In genomic region chr19:13998426-13998825, GRCh38 we compare ENCODE assay signal across 23 cellular contexts. TPM values are rescaled to one million over a fixed set of nuclear protein-coding genes. Genes with fewer than 3 reads are reported as not detected.
DNase-seq lines count a peak whose midpoint lies in the region; ATAC-seq and TF ChIP-seq lines count a peak whose summit lies in the region.
"Had no signal": no experiment of that assay in that cellular context is flagged by ENCODE, and none has a peak within 500 bp of the region (broad histone marks: within the 10 kb centered on the region; RNA-seq: fewer than 3 reads in every experiment).

No MANE protein-coding gene starts in this region.

- H2BK5ac ChIP-seq in trophoblast cell (ENCODE audit: low read depth, low read length, poor library complexity) = no peak overlapping the region

- H3K79me2 ChIP-seq in trophoblast cell (ENCODE audit: control insufficient read depth, insufficient read depth, low read length, poor library complexity) = no peaks in the 10 kb centered on the region

- ATAC-seq in CD4-positive, alpha-beta T cell (ENCODE audit: poor library complexity) = no peak
- no peak for ATAC-seq in effector memory CD8-positive, alpha-beta T cell (replicated peaks)
- no peak for ATAC-seq in HG03139 (IDR thresholded peaks at IDR 0.05; ENCODE audit: unreplicated experiment)
- no peak for ATAC-seq in HG03439 (IDR thresholded peaks at IDR 0.05; ENCODE audit: unreplicated experiment)
- ATAC-seq: GM12878, SK-N-SH treated with all-trans-retinoic acid at 6 μM for 48 hours had no signal

- no peak overlapping the region for H2BK120ac ChIP-seq in trophoblast cell (ENCODE audit: insufficient read depth, low read length, poor library complexity)

- no peak overlapping the region for H3K4me2 ChIP-seq in trophoblast cell (ENCODE audit: low read length)

- H2AFZ ChIP-seq in trophoblast cell (ENCODE audit: insufficient read depth, low read length, poor library complexity) = no peak overlapping the region
- H2AFZ ChIP-seq: GM23248 had no signal

- no peak overlapping the region for H3K4ac ChIP-seq in trophoblast cell (ENCODE audit: low read depth, low read length)

- H3K4me1 Mint-ChIP-seq in CD4-positive, alpha-beta T cell (ENCODE audit: low read depth) = peaks cover 47% of the 10 kb centered on the region
- peaks cover 19% of the 10 kb centered on the region in 2 donors for H3K4me1 Mint-ChIP-seq in effector memory CD8-positive, alpha-beta T cell (ENCODE audit: low read depth in 2 of 2)

- no peak overlapping the region for H4K91ac ChIP-seq in trophoblast cell (ENCODE audit: low read depth, low read length)

- H3K27ac ChIP-seq in CD4-positive, alpha-beta T cell (ENCODE audit: low read depth, low read length) = no peak overlapping the region
- no peak overlapping the region for H3K27ac ChIP-seq in trophoblast cell (ENCODE audit: low read depth, low read length)
- H3K27ac ChIP-seq: GM23248 had no signal

- no CpG with 5 or more reads among the region's 1 CpG for WGBS in trophoblast cell (ENCODE audit: extremely low coverage, insufficient coverage, insufficient read length)

- no peak overlapping the region for H3K4me3 ChIP-seq in trophoblast cell (ENCODE audit: low read depth, low read length)
- H3K4me3 ChIP-seq: GM12878, GM23248, HAP-1 had no signal

- no peaks in the 10 kb centered on the region for H3K27me3 Mint-ChIP-seq in CD4-positive, alpha-beta T cell
- no peaks in the 10 kb centered on the region for H3K27me3 Mint-ChIP-seq in effector memory CD8-positive, alpha-beta T cell

- no peak overlapping the region for H3K18ac ChIP-seq in trophoblast cell (ENCODE audit: low read length)

- no peak overlapping the region for H3K9ac ChIP-seq in trophoblast cell (ENCODE audit: low read length)
- H3K9ac ChIP-seq: GM23248 had no signal

- no peak overlapping the region for H2BK12ac ChIP-seq in trophoblast cell (ENCODE audit: low read length)

- POLR2A ChIA-PET in CD4-positive, alpha-beta T cell (lab: Charles Lee) = interaction anchor here (0.6 to 1.3 kb wide), 6 partner anchors 8 to 47 kb away, joined by 3 to 9 read pairs (median 3); partner anchors contain the start of genes IL27RA and RFX1

- H3K79me1 ChIP-seq in trophoblast cell (ENCODE audit: low read length) = no peaks in the 10 kb centered on the region

- no peaks in the 10 kb centered on the region for H3K27me3 ChIP-seq in CD4-positive, alpha-beta T cell (ENCODE audit: control insufficient read depth, insufficient read depth, low read length)
- H3K27me3 ChIP-seq in trophoblast cell (ENCODE audit: insufficient read depth, low read length) = no peaks in the 10 kb centered on the region

- peak overlapping the region; percentile 83 for H3K27ac Mint-ChIP-seq in CD4-positive, alpha-beta T cell
- H3K27ac Mint-ChIP-seq in effector memory CD8-positive, alpha-beta T cell = peak overlapping the region; percentile 77 to 97

- no peaks in the 10 kb centered on the region for H3K9me3 Mint-ChIP-seq in CD4-positive, alpha-beta T cell
- no peaks in the 10 kb centered on the region for H3K9me3 Mint-ChIP-seq in effector memory CD8-positive, alpha-beta T cell

- no peak overlapping the region for H4K12ac ChIP-seq in trophoblast cell (ENCODE audit: low read depth, low read length)

- peaks cover 4 to 10% of the 10 kb centered on the region in 2 experiments for H3K36me3 ChIP-seq in trophoblast cell (ENCODE audit: control insufficient read depth in 1 of 2, insufficient read depth in 2 of 2, low read length in 2 of 2)
- H3K36me3 ChIP-seq: HAP-1 had no signal

- peaks cover 18% of the 10 kb centered on the region for H3K36me3 Mint-ChIP-seq in CD4-positive, alpha-beta T cell (ENCODE audit: low read depth)
- H3K36me3 Mint-ChIP-seq in effector memory CD8-positive, alpha-beta T cell (ENCODE audit: insufficient read depth) = peaks cover 28% of the 10 kb centered on the region

- H2AK5ac ChIP-seq in trophoblast cell (ENCODE audit: low read length) = no peak overlapping the region

- intact Hi-C loops in CD4-positive, alpha-beta T cell (cut with DNase I, micrococcal nuclease) = no loop called here

- H3K9me3 ChIP-seq in CD4-positive, alpha-beta T cell (ENCODE audit: control insufficient read depth, low read length) = no peaks in the 10 kb centered on the region
- H3K9me3 ChIP-seq in trophoblast cell (ENCODE audit: insufficient read depth, low read depth, low read length) = peaks cover under 1% of the 10 kb centered on the region

- no peak for DNase-seq in CD4-positive, alpha-beta T cell
- DNase-seq in GM20000 (ENCODE audit: low spot score) (peak; percentile 0), trophoblast cell (peak; percentile 71 to 87), amniotic stem cell (lab: John Stamatoyannopoulos, UW) (no peak)
- DNase-seq in effector memory CD8-positive, alpha-beta T cell = no peak
- DNase-seq: C1 segment of cervical spinal cord, Calu3, EL, GM23248, KG1, MV-4-11, NCI-H187, NCI-H2107, NCI-H510A treated with DMSO at 0.1 percent for 48 hours, NCI-H774, RPMI8226, SIG-M5 had no signal

- H3K4me3 Mint-ChIP-seq in CD4-positive, alpha-beta T cell = no peak overlapping the region
- H3K4me3 Mint-ChIP-seq in effector memory CD8-positive, alpha-beta T cell = no peak overlapping the region

- no peak overlapping the region for H4K8ac ChIP-seq in trophoblast cell (ENCODE audit: low read depth, low read length)

- CTCF ChIA-PET in CD4-positive, alpha-beta T cell (lab: Charles Lee) = interaction anchor here (1.0 kb wide), 1 partner anchor 33 kb away, joined by 3 read pairs; the partner anchor contains the start of gene IL27RA

- H3K14ac ChIP-seq in trophoblast cell (ENCODE audit: low read length) = no peak overlapping the region

- no peak for TF ChIP-seq CTCF in CD4-positive, alpha-beta T cell (IDR thresholded peaks at IDR 0.05)
- no peak for TF ChIP-seq CTCF in GM20000 (IDR thresholded peaks at IDR 0.05; ENCODE audit: extremely low read depth, missing control alignments)

- H3K23ac ChIP-seq in trophoblast cell (ENCODE audit: low read length) = no peak overlapping the region

- peaks cover 4 to 11% of the 10 kb centered on the region in 2 experiments for H3K4me1 ChIP-seq in trophoblast cell (ENCODE audit: control insufficient read depth in 1 of 2, insufficient read depth in 2 of 2, low read length in 2 of 2)
- H3K4me1 ChIP-seq: HAP-1 had no signal

RNA-seq across cellular contexts. Expression of gene RFX1, which starts 7.7 kb away (rescaled TPM):
- 10 to 100 TPM; 14.6 to 16.3 TPM for total RNA-seq in CD4-positive, alpha-beta T cell
- polyA plus RNA-seq in trophoblast cell (2013) = 8.6 and 8.7 TPM in 2 replicates

RNA-seq across cellular contexts. Expression of gene RLN3, which starts 29.5 kb away (rescaled TPM):
- not detected for total RNA-seq in CD4-positive, alpha-beta T cell
- not detected in 2 replicates for polyA plus RNA-seq in trophoblast cell (2013)
- total RNA-seq: Calu3, GM12878, GM23248, OCI-LY7 had no signal
- polyA plus RNA-seq: GM12878, GM23248 had no signal

RNA-seq across cellular contexts. Expression of gene IL27RA, which starts 33.1 kb away (rescaled TPM):
- 10 to 100 TPM; 25.0 to 26.7 TPM for total RNA-seq in CD4-positive, alpha-beta T cell
- polyA plus RNA-seq in trophoblast cell (2013) = 2.5 and 2.6 TPM in 2 replicates

RNA-seq across cellular contexts. Expression of gene DCAF15, which starts 46.1 kb away (rescaled TPM):
- 10 to 100 TPM; 84.9 to 85.0 TPM for total RNA-seq in CD4-positive, alpha-beta T cell
- 28.8 and 29.9 TPM in 2 replicates for polyA plus RNA-seq in trophoblast cell (2013)

Comparison
In these comparisons a context has a peak if more than half of its experiments do, and no peak if none do; other contexts are left out.
1. DNase-seq: peak in GM20000 (single experiment) and trophoblast cell (2 of 2); none in CD4-positive, alpha-beta T cell (0 of 10), effector memory CD8-positive, alpha-beta T cell (0 of 3) and amniotic stem cell (single experiment).